Comparison of ENCODE assay signal across 24 cellular contexts in the genomic region with DNA sequence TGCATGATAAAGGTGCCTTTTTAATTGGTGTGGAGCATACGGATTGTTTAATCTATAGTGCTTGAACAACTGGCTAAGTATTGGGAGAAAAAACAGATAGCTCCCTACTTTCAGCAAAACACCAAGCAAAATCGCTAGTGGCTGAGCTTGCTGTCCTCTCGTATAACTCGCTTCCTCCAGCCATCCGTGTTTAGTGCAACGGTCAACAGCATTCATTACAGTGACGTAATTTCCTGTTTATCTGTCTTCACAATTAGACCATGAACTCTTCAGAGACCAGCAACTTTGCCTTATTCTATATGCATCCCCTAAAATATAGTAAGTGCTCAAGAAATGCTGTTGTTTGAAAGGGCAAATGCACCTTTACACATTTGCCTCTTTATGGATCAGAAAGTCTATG.
"Had no signal": no experiment of that assay in that cellular context is flagged by ENCODE, and none has a peak within 500 bp of the region (broad histone marks: within the 10 kb centered on the region; RNA-seq: fewer than 3 reads in every experiment).

No MANE protein-coding gene starts in this region.

- H3K9me3 ChIP-seq: gastrocnemius medialis, lower lobe of right lung, prostate gland, spleen, thoracic aorta, tibial nerve, upper lobe of right lung, uterus had no signal

- H3K27ac Mint-ChIP-seq: dendritic cell treated with granulocyte-macrophage colony-stimulating factor and Interleukin-4, amounts not matched to agents 40 ng/mL and 50 ng/mL, for 4 days; endodermal cell; naive thymus-derived CD8-positive, alpha-beta T cell; nephron progenitor cell; stimulated activated naive B cell treated with anti-CD40 and anti-IgM and Interleukin-4, amounts not matched to agents 10 μg/mL and 1 μg/mL and 100 μg/mL, for 72 hours; stimulated activated naive CD8-positive, alpha-beta T cell treated with anti-CD3 and anti-CD28 coated beads, Interleukin-15, Interleukin-2, amounts not matched to agents 100 ng/mL and 50 ng/mL, for 24 hours had no signal

- H3K27me3 ChIP-seq: gastrocnemius medialis, tibial nerve, upper lobe of right lung, uterus had no signal

- H3K4me3 Mint-ChIP-seq: dendritic cell treated with granulocyte-macrophage colony-stimulating factor and Interleukin-4, amounts not matched to agents 40 ng/mL and 50 ng/mL, for 4 days; endodermal cell; naive thymus-derived CD8-positive, alpha-beta T cell; nephron progenitor cell; stimulated activated naive B cell treated with anti-CD40 and anti-IgM and Interleukin-4, amounts not matched to agents 10 μg/mL and 1 μg/mL and 100 μg/mL, for 72 hours; stimulated activated naive CD8-positive, alpha-beta T cell treated with anti-CD3 and anti-CD28 coated beads, Interleukin-15, Interleukin-2, amounts not matched to agents 100 ng/mL and 50 ng/mL, for 24 hours had no signal

- DNase-seq: effector CD8-positive, alpha-beta T cell; endodermal cell; foreskin fibroblast; gastrocnemius medialis; head of caudate nucleus; left ventricle myocardium superior; lower lobe of right lung; naive thymus-derived CD8-positive, alpha-beta T cell; nephron progenitor cell; nucleus accumbens; right cardiac atrium; spleen; stimulated activated CD4-positive, alpha-beta T cell treated with anti-CD3 and anti-CD28 coated beads, Interleukin-4, amount 100 ng/mL, for 4 hours; stimulated activated naive B cell treated with anti-CD40 and anti-IgM and Interleukin-4, amounts not matched to agents 10 μg/mL and 1 μg/mL and 100 μg/mL, for 72 hours; upper lobe of right lung; uterus had no signal

- H3K36me3 Mint-ChIP-seq: naive thymus-derived CD8-positive, alpha-beta T cell; stimulated activated naive B cell treated with anti-CD40 and anti-IgM and Interleukin-4, amounts not matched to agents 10 μg/mL and 1 μg/mL and 100 μg/mL, for 72 hours had no signal

- H3K36me3 ChIP-seq: gastrocnemius medialis, lower lobe of right lung, prostate gland, spleen, thoracic aorta, tibial nerve, upper lobe of right lung, uterus had no signal

- H3K27ac ChIP-seq: epithelial cell of prostate, gastrocnemius medialis, lower lobe of right lung, prostate gland, skin epidermis, spleen, thoracic aorta, tibial nerve, upper lobe of right lung, uterus had no signal

- H3K9me3 Mint-ChIP-seq: dendritic cell treated with granulocyte-macrophage colony-stimulating factor and Interleukin-4, amounts not matched to agents 40 ng/mL and 50 ng/mL, for 4 days; endodermal cell; nephron progenitor cell; stimulated activated naive B cell treated with anti-CD40 and anti-IgM and Interleukin-4, amounts not matched to agents 10 μg/mL and 1 μg/mL and 100 μg/mL, for 72 hours; stimulated activated naive CD8-positive, alpha-beta T cell treated with anti-CD3 and anti-CD28 coated beads, Interleukin-15, Interleukin-2, amounts not matched to agents 100 ng/mL and 50 ng/mL, for 24 hours had no signal

- H3K4me3 ChIP-seq: gastrocnemius medialis, lower lobe of right lung, prostate gland, skin epidermis, spleen, thoracic aorta, tibial nerve, upper lobe of right lung, uterus had no signal

- H3K27me3 Mint-ChIP-seq: dendritic cell treated with granulocyte-macrophage colony-stimulating factor and Interleukin-4, amounts not matched to agents 40 ng/mL and 50 ng/mL, for 4 days had no signal

- H3K4me1 Mint-ChIP-seq: endodermal cell; naive thymus-derived CD8-positive, alpha-beta T cell; stimulated activated naive B cell treated with anti-CD40 and anti-IgM and Interleukin-4, amounts not matched to agents 10 μg/mL and 1 μg/mL and 100 μg/mL, for 72 hours had no signal

- H3K4me1 ChIP-seq: gastrocnemius medialis, lower lobe of right lung, prostate gland, spleen, tibial nerve, upper lobe of right lung, uterus had no signal

- ATAC-seq: esophagus mucosa; gastrocnemius medialis; left ventricle myocardium superior; lower lobe of right lung; naive thymus-derived CD8-positive, alpha-beta T cell; right cardiac atrium; stimulated activated naive B cell treated with anti-CD40 and anti-IgM and Interleukin-4, amounts not matched to agents 10 μg/mL and 1 μg/mL and 100 μg/mL, for 72 hours; upper lobe of right lung had no signal
